ENCODE assay signal across 1 cellular context in genomic region chr18:50578651-50579050, GRCh38.
TF ChIP-seq lines count a peak whose summit lies in the region.

No MANE protein-coding gene starts in this region.

TF ChIP-seq in HepG2, 621 proteins besides CTCF, POLR2A, EP300 and RAD21 (continued from another document):
- TF ChIP-seq ZNF318 (CRISPR knock-in tag; IDR thresholded peaks at IDR 0.05): no peak
